12 cellular contexts compared by ENCODE assay signal in genomic region chr12:8810112-8810511, GRCh38. TPM values are rescaled to one million over a fixed set of nuclear protein-coding genes. Genes with fewer than 3 reads are reported as not detected.
DNase-seq lines count a peak whose midpoint lies in the region; ATAC-seq and TF ChIP-seq lines count a peak whose summit lies in the region.
"Not testable (repeated sequence)": the region's sequence is repeated elsewhere in the genome, so short reads cannot be mapped to it uniquely, and the experiment has no call there.
"Had no signal": no experiment of that assay in that cellular context is flagged by ENCODE, and none has a peak within 500 bp of the region (broad histone marks: within the 10 kb centered on the region; RNA-seq: fewer than 3 reads in every experiment).

No MANE protein-coding gene starts in this region.

- not testable (repeated sequence) for H3K27me3 Mint-ChIP-seq in H9 (ENCODE audit: low read depth); activated naive CD8-positive, alpha-beta T cell treated with anti-CD3 and anti-CD28 coated beads, Interleukin-2, amount 10 ng/mL, durations not matched to agents 7 days and 5 days; endothelial cell (ENCODE audit: unreplicated experiment)
- peaks cover 11% of the 10 kb centered on the region for H3K27me3 Mint-ChIP-seq in neural progenitor cell (ENCODE audit: insufficient read depth, low read depth)

- not testable (repeated sequence) for H3K79me2 ChIP-seq in H9 (ENCODE audit: insufficient read depth, low read length); neural progenitor cell (ENCODE audit: low read depth)

- H3K27ac ChIP-seq in H9 (ENCODE audit: insufficient read length, low read depth, low read length) (peak overlapping the region; percentile 75), HUES64 (ENCODE audit: low read depth, low read length) (peak overlapping the region; percentile 77)
- H3K27ac ChIP-seq in iPS-20b (ENCODE audit: low read length); neural progenitor cell: not testable (repeated sequence)

- not testable (repeated sequence) for H3K4ac ChIP-seq in H9 (ENCODE audit: low read depth, low read length)

- H3K27ac Mint-ChIP-seq in H9 (peak overlapping the region; percentile 95 to 99 (median 97)), endothelial cell (ENCODE audit: unreplicated experiment) (peak overlapping the region; percentile 3)
- H3K27ac Mint-ChIP-seq in activated naive CD8-positive, alpha-beta T cell treated with anti-CD3 and anti-CD28 coated beads, Interleukin-2, amount 10 ng/mL, durations not matched to agents 7 days and 5 days: peak overlapping the region; percentile 0
- H3K27ac Mint-ChIP-seq in neural progenitor cell: not testable (repeated sequence)

- not testable (repeated sequence) for TF ChIP-seq CTCF in H9 (conservative IDR thresholded peaks at IDR 0.05); endothelial cell (IDR thresholded peaks at IDR 0.05; ENCODE audit: unreplicated experiment); neural progenitor cell (IDR thresholded peaks at IDR 0.05)

- WGBS in H9 (ENCODE audit: extremely low coverage, insufficient read length, low lambda C conversion rate): no CpG with 5 or more reads among the region's 7 CpGs
- 9% methylated on average over 7 of the region's 7 CpGs for WGBS in HUES64

- H3K14ac ChIP-seq in H9 (ENCODE audit: insufficient read depth, low read length): not testable (repeated sequence)

- not testable (repeated sequence) for H3K9me3 Mint-ChIP-seq in H9; activated naive CD8-positive, alpha-beta T cell treated with anti-CD3 and anti-CD28 coated beads, Interleukin-2, amount 10 ng/mL, durations not matched to agents 7 days and 5 days; endothelial cell (ENCODE audit: unreplicated experiment); neural progenitor cell

- H4K91ac ChIP-seq in H9 (ENCODE audit: insufficient read length, low read depth, low read length): not testable (repeated sequence)

- not testable (repeated sequence) for ATAC-seq in activated naive CD8-positive, alpha-beta T cell treated with anti-CD3 and anti-CD28 coated beads, Interleukin-2, amount 10 ng/mL, durations not matched to agents 7 days and 5 days (ENCODE audit: low read depth)

- not testable (repeated sequence) for H4K5ac ChIP-seq in H9 (ENCODE audit: insufficient read length, low read depth, low read length)

- not testable (repeated sequence) for H2BK5ac ChIP-seq in H9 (ENCODE audit: insufficient read length, low read length)

- peak; percentile 74 for DNase-seq in H9
- DNase-seq in activated naive CD8-positive, alpha-beta T cell treated with anti-CD3 and anti-CD28 coated beads, Interleukin-2, amount 10 ng/mL, durations not matched to agents 7 days and 5 days; endothelial cell (ENCODE audit: low spot score): not testable (repeated sequence)
- peak; percentile 30 for DNase-seq in neural progenitor cell (ENCODE audit: low spot score)

- H3K9me3 ChIP-seq in H9 (ENCODE audit: control insufficient read depth, low read depth, low read length); HUES64 (ENCODE audit: insufficient read depth, low read depth, low read length); iPS-20b (ENCODE audit: insufficient read depth, low read depth, low read length); neural progenitor cell (ENCODE audit: low read depth): not testable (repeated sequence)

- not testable (repeated sequence) for H2AFZ ChIP-seq in H9 (ENCODE audit: low read length); neural progenitor cell (replicated peaks)

- H3K27me3 ChIP-seq in H9 (ENCODE audit: insufficient read depth, low read length); HUES64 (ENCODE audit: insufficient read depth, low read length); iPS-20b (ENCODE audit: insufficient read depth, low read length); neural progenitor cell: not testable (repeated sequence)

- H3F3A ChIP-seq in neural progenitor cell (ENCODE audit: low read depth): not testable (repeated sequence)

- H3K36me3 Mint-ChIP-seq in H9 (ENCODE audit: insufficient read depth in 1 of 3, low read depth in 3 of 3); activated naive CD8-positive, alpha-beta T cell treated with anti-CD3 and anti-CD28 coated beads, Interleukin-2, amount 10 ng/mL, durations not matched to agents 7 days and 5 days; endothelial cell (ENCODE audit: low read depth, unreplicated experiment); neural progenitor cell: not testable (repeated sequence)

- H3K79me1 ChIP-seq in H9 (ENCODE audit: insufficient read depth, low read depth, low read length, poor library complexity, severe bottlenecking): not testable (repeated sequence)

- not testable (repeated sequence) for H3K4me1 ChIP-seq in H9 (ENCODE audit: insufficient read depth, low read length); neural progenitor cell
- H3K4me1 ChIP-seq in HUES64 (ENCODE audit: insufficient read depth, low read length) (peaks cover 25% of the 10 kb centered on the region), iPS-20b (ENCODE audit: insufficient read depth, low read length) (peaks cover 17% of the 10 kb centered on the region; the same call in 1 of the 2 replicates)

- peak overlapping the region; percentile 52 for H2BK120ac ChIP-seq in H9 (ENCODE audit: low read depth, low read length, poor library complexity, severe bottlenecking)

- H2BK12ac ChIP-seq in H9 (ENCODE audit: insufficient read length, low read depth, low read length): not testable (repeated sequence)

- not testable (repeated sequence) for H3K56ac ChIP-seq in H9 (ENCODE audit: insufficient read length, low read depth, low read length)

- not testable (repeated sequence) for H3K4me3 ChIP-seq in HUES64 (ENCODE audit: low read length); iPS-20b (ENCODE audit: low read length); neural progenitor cell

- not testable (repeated sequence) for H2AK5ac ChIP-seq in H9 (ENCODE audit: insufficient read length, low read length)

- H3K4me3 Mint-ChIP-seq in H9: peak overlapping the region; percentile 3 to 36; a peak in 2 of 5 replicates
- not testable (repeated sequence) for H3K4me3 Mint-ChIP-seq in activated naive CD8-positive, alpha-beta T cell treated with anti-CD3 and anti-CD28 coated beads, Interleukin-2, amount 10 ng/mL, durations not matched to agents 7 days and 5 days; endothelial cell (ENCODE audit: unreplicated experiment); neural progenitor cell

- not testable (repeated sequence) for H3K18ac ChIP-seq in H9 (ENCODE audit: insufficient read length, low read depth, low read length)

- H3K23ac ChIP-seq in H9 (ENCODE audit: insufficient read length, low read depth, low read length): not testable (repeated sequence)

- H2BK15ac ChIP-seq in H9 (ENCODE audit: low read depth, low read length): not testable (repeated sequence)

- H3K4me2 ChIP-seq in H9 (ENCODE audit: insufficient read depth, insufficient read length, low read length): not testable (repeated sequence)
- peak overlapping the region; percentile 42 for H3K4me2 ChIP-seq in neural progenitor cell

- H4K8ac ChIP-seq in H9 (replicated peaks; ENCODE audit: insufficient read length, low read depth, low read length): not testable (repeated sequence)

- H3K4me1 Mint-ChIP-seq in H9: peaks cover 63 to 70% of the 10 kb centered on the region in 2 experiments
- H3K4me1 Mint-ChIP-seq in activated naive CD8-positive, alpha-beta T cell treated with anti-CD3 and anti-CD28 coated beads, Interleukin-2, amount 10 ng/mL, durations not matched to agents 7 days and 5 days; endothelial cell (ENCODE audit: unreplicated experiment): not testable (repeated sequence)
- peaks cover 14% of the 10 kb centered on the region for H3K4me1 Mint-ChIP-seq in neural progenitor cell

- H4K20me1 ChIP-seq in H9 (ENCODE audit: control insufficient read depth, insufficient read depth, insufficient read length); neural progenitor cell (ENCODE audit: low read depth): not testable (repeated sequence)

- not testable (repeated sequence) for H3K36me3 ChIP-seq in HUES64 (ENCODE audit: insufficient read depth, low read length); iPS-20b (ENCODE audit: insufficient read depth, low read depth, low read length); neural progenitor cell

- POLR2A ChIA-PET in activated naive CD8-positive, alpha-beta T cell treated with anti-CD3 and anti-CD28 coated beads, Interleukin-2, amount 10 ng/mL, durations not matched to agents 7 days and 5 days (lab: Charles Lee): not testable (repeated sequence)

- not testable (repeated sequence) for H2BK20ac ChIP-seq in H9 (ENCODE audit: low read depth, low read length, poor library complexity, severe bottlenecking)

- H3K9ac ChIP-seq in H9 (ENCODE audit: extremely low read depth, insufficient read length, low read length); neural progenitor cell: not testable (repeated sequence)
- H3K9ac ChIP-seq in HUES64 (ENCODE audit: low read depth, low read length) (peak overlapping the region; percentile 34; the same call in 1 of the 2 replicates), iPS-20b (ENCODE audit: low read depth, low read length) (peak overlapping the region; percentile 56; the same call in 1 of the 2 replicates)

- not testable (repeated sequence) for H3K23me2 ChIP-seq in H9 (ENCODE audit: insufficient read length, low read depth, low read length, poor library complexity, severe bottlenecking)

- H3T11ph ChIP-seq in H9 (ENCODE audit: low read length): not testable (repeated sequence)

RNA-seq across cellular contexts. Expression of gene A2ML1, which starts 12.3 kb away (rescaled TPM):
- 2.8 and 4.1 TPM in 2 replicates for total RNA-seq in H9 (2021)
- polyA plus RNA-seq in HUES64 (2013, experiment 1 of 2): 1.2 TPM
- polyA plus RNA-seq in HUES64 (2013, experiment 2 of 2): 1.1 TPM
- total RNA-seq in activated naive CD8-positive, alpha-beta T cell treated with anti-CD3 and anti-CD28 coated beads, Interleukin-2, amount 10 ng/mL, durations not matched to agents 7 days and 5 days: not detected
- not detected for total RNA-seq in endothelial cell (ENCODE audit: unreplicated experiment)
- 0.15 and 0.43 TPM in 2 replicates for total RNA-seq in neural progenitor cell (ENCODE audit: low replicate concordance)
- total RNA-seq: A172; CD4-positive, alpha-beta memory T cell; Daoy; H4; HFFc6 had no signal
- polyA plus RNA-seq: BJ; CD4-positive, alpha-beta memory T cell had no signal
